11 cellular contexts compared by ENCODE assay signal in the genomic region with DNA sequence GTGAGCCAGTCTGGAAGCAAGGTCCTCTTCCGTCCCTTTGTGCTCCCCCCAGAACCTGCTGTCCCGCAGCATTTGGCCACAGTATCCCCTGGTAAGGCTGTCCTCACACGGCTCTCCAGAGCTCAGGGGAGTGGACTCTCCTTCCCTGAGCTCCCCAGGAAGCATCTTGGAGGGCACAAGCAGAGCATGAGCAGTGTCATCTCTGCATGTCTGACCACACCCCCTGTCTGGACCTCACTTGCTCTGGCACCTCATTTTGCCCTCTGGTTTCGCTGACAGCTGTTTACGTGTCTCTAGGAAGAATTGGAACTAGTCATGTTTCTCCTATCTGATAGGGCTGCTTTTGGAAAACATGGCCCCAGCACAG. TPM values are rescaled to one million over a fixed set of nuclear protein-coding genes. Genes with fewer than 3 reads are reported as not detected.
DNase-seq lines count a peak whose midpoint lies in the region; ATAC-seq and TF ChIP-seq lines count a peak whose summit lies in the region.
"Had no signal": no experiment of that assay in that cellular context is flagged by ENCODE, and none has a peak within 500 bp of the region (broad histone marks: within the 10 kb centered on the region; RNA-seq: fewer than 3 reads in every experiment).

No MANE protein-coding gene starts in this region.

- peaks cover 0 to 41% of the 10 kb centered on the region in 2 donors for H3K4me1 ChIP-seq in right atrium auricular region

- H3K9me3 Mint-ChIP-seq in brain: peaks cover 2 to 8% (median 5%) of the 10 kb centered on the region in 5 experiments
- no peaks in the 10 kb centered on the region for H3K9me3 Mint-ChIP-seq in natural killer cell treated with Interleukin-12 subunit alpha and Interleukin-12 subunit beta and Interleukin-15 and Interleukin-18, amount 100 ng/mL, for 72 hours
- H3K9me3 Mint-ChIP-seq: activated CD4-positive, alpha-beta memory T cell treated with anti-CD3 and anti-CD28 coated beads for 36 hours; naive B cell had no signal

- no peaks in the 10 kb centered on the region for H3K36me3 ChIP-seq in right atrium auricular region

- DNase-seq in right atrium auricular region (ENCODE audit: low spot score) (no peak), Right ventricle myocardium superior (no peak), NOMO-1 (lab: John Stamatoyannopoulos, UW; ENCODE audit: unreplicated experiment in 2 of 2) (no peak), posterior vena cava (ENCODE audit: low spot score) (no peak), NCI-H2081 (lab: John Stamatoyannopoulos, UW) (no peak)
- DNase-seq in natural killer cell treated with Interleukin-12 subunit alpha and Interleukin-12 subunit beta and Interleukin-15 and Interleukin-18, amount 100 ng/mL, for 72 hours (ENCODE audit: low spot score): no peak
- DNase-seq: activated CD4-positive, alpha-beta memory T cell treated with anti-CD3 and anti-CD28 coated beads for 36 hours; naive B cell; stimulated activated CD4-positive, alpha-beta T cell treated with anti-CD3 and anti-CD28 coated beads, Interleukin-4, amount 100 ng/mL, for 24 hours had no signal

- ATAC-seq in Right ventricle myocardium superior (ENCODE audit: poor library complexity): no peak
- peak; percentile 9 to 24 for ATAC-seq in natural killer cell treated with Interleukin-12 subunit alpha and Interleukin-12 subunit beta and Interleukin-15 and Interleukin-18, amount 100 ng/mL, for 72 hours
- no peak for ATAC-seq in HG03175 (IDR thresholded peaks at IDR 0.05; ENCODE audit: unreplicated experiment)

- H3K4me3 ChIP-seq in right atrium auricular region: no peak overlapping the region

- peak overlapping the region; percentile 77 to 88 for H3K27ac ChIP-seq in right atrium auricular region

- peaks cover 27% of the 10 kb centered on the region for H3K4me1 Mint-ChIP-seq in brain
- H3K4me1 Mint-ChIP-seq in natural killer cell treated with Interleukin-12 subunit alpha and Interleukin-12 subunit beta and Interleukin-15 and Interleukin-18, amount 100 ng/mL, for 72 hours (ENCODE audit: low read depth in 2 of 2): peaks cover 54 to 55% of the 10 kb centered on the region in 2 donors

- no peaks in the 10 kb centered on the region for H3K27me3 ChIP-seq in right atrium auricular region

- no peaks in the 10 kb centered on the region for H3K9me3 ChIP-seq in right atrium auricular region

- intact Hi-C loops in Right ventricle myocardium superior (cut with DNase I) (no loop called here), posterior vena cava (cut with DNase I) (loop anchor here in 1 of 2 donors (5.0 kb wide), 1 partner anchor 568 kb away; no protein-coding TSS in a partner anchor)

- no peak for TF ChIP-seq CTCF in right atrium auricular region (IDR thresholded peaks at IDR 0.05)
- no peak for TF ChIP-seq CTCF in brain (conservative IDR thresholded peaks at IDR 0.05)

- peak overlapping the region in 4 of 5 experiments; percentile 5 to 90 (median 50) for H3K27ac Mint-ChIP-seq in brain
- H3K27ac Mint-ChIP-seq in natural killer cell treated with Interleukin-12 subunit alpha and Interleukin-12 subunit beta and Interleukin-15 and Interleukin-18, amount 100 ng/mL, for 72 hours: peak overlapping the region; percentile 91 to 94

- H3K27me3 Mint-ChIP-seq in brain: peaks cover 3% of the 10 kb centered on the region
- no peaks in the 10 kb centered on the region for H3K27me3 Mint-ChIP-seq in natural killer cell treated with Interleukin-12 subunit alpha and Interleukin-12 subunit beta and Interleukin-15 and Interleukin-18, amount 100 ng/mL, for 72 hours
- H3K27me3 Mint-ChIP-seq: activated CD4-positive, alpha-beta memory T cell treated with anti-CD3 and anti-CD28 coated beads for 36 hours; naive B cell had no signal

- no peak overlapping the region for H3K4me3 Mint-ChIP-seq in brain
- H3K4me3 Mint-ChIP-seq in natural killer cell treated with Interleukin-12 subunit alpha and Interleukin-12 subunit beta and Interleukin-15 and Interleukin-18, amount 100 ng/mL, for 72 hours: peak overlapping the region; percentile 80
- H3K4me3 Mint-ChIP-seq: activated CD4-positive, alpha-beta memory T cell treated with anti-CD3 and anti-CD28 coated beads for 36 hours had no signal

- H3K36me3 Mint-ChIP-seq in brain: peaks cover 22% of the 10 kb centered on the region
- H3K36me3 Mint-ChIP-seq in natural killer cell treated with Interleukin-12 subunit alpha and Interleukin-12 subunit beta and Interleukin-15 and Interleukin-18, amount 100 ng/mL, for 72 hours: peaks cover 22% of the 10 kb centered on the region

RNA-seq across cellular contexts. Expression of a gene that starts 15.5 kb away (rescaled TPM):
- 10 to 100 TPM; 12.1 to 14.1 TPM for total RNA-seq in right atrium auricular region
- total RNA-seq in Right ventricle myocardium superior: 10.7 TPM
- polyA plus RNA-seq in brain (ENCODE audit: insufficient read depth, low read depth, low replicate concordance): 30.1 TPM
- total RNA-seq in natural killer cell treated with Interleukin-12 subunit alpha and Interleukin-12 subunit beta and Interleukin-15 and Interleukin-18, amount 100 ng/mL, for 72 hours: 10 to 100 TPM; 32.8 to 46.7 TPM
- 10 to 100 TPM; 11.3 to 14.3 TPM for total RNA-seq in posterior vena cava

RNA-seq across cellular contexts. Expression of a gene that starts 36.1 kb away (rescaled TPM):
- 100 to 1,000 TPM in 1 of 2 donors, 10 to 100 TPM in 1; 67.5 to 103 TPM for total RNA-seq in right atrium auricular region
- 36.5 TPM for total RNA-seq in Right ventricle myocardium superior
- polyA plus RNA-seq in brain (ENCODE audit: insufficient read depth, low read depth, low replicate concordance): 43.9 TPM
- 10 to 100 TPM; 60.4 to 60.9 TPM for total RNA-seq in natural killer cell treated with Interleukin-12 subunit alpha and Interleukin-12 subunit beta and Interleukin-15 and Interleukin-18, amount 100 ng/mL, for 72 hours
- total RNA-seq in posterior vena cava: 10 to 100 TPM; 36.8 to 44.6 TPM

RNA-seq across cellular contexts. Expression of a gene that starts 36.5 kb away (rescaled TPM):
- total RNA-seq in right atrium auricular region (1 to 10 TPM; 6.3 to 7.4 TPM), Right ventricle myocardium superior (7.2 TPM), posterior vena cava (10 to 100 TPM in 1 of 2 donors, 1 to 10 TPM in 1; 7.7 to 12.5 TPM)
- polyA plus RNA-seq in brain (ENCODE audit: insufficient read depth, low read depth, low replicate concordance): 9.3 TPM
- 10 to 100 TPM; 19.8 to 19.9 TPM for total RNA-seq in natural killer cell treated with Interleukin-12 subunit alpha and Interleukin-12 subunit beta and Interleukin-15 and Interleukin-18, amount 100 ng/mL, for 72 hours

RNA-seq across cellular contexts. Expression of a gene that starts 50.4 kb away (rescaled TPM):
- 10 to 100 TPM; 19.1 to 26.6 TPM for total RNA-seq in right atrium auricular region
- total RNA-seq in Right ventricle myocardium superior: 30.3 TPM
- 53.2 TPM for polyA plus RNA-seq in brain (ENCODE audit: insufficient read depth, low read depth, low replicate concordance)
- 10 to 100 TPM; 39.7 to 79.6 TPM for total RNA-seq in natural killer cell treated with Interleukin-12 subunit alpha and Interleukin-12 subunit beta and Interleukin-15 and Interleukin-18, amount 100 ng/mL, for 72 hours
- total RNA-seq in posterior vena cava: 10 to 100 TPM; 10.3 to 16.1 TPM

RNA-seq across cellular contexts. Expression of a gene that starts 50.7 kb away (rescaled TPM):
- total RNA-seq in right atrium auricular region (10 to 100 TPM; 70.3 to 91.9 TPM), Right ventricle myocardium superior (57.4 TPM), posterior vena cava (10 to 100 TPM; 79.7 to 82.0 TPM)
- 111 TPM for polyA plus RNA-seq in brain (ENCODE audit: insufficient read depth, low read depth, low replicate concordance)
- total RNA-seq in natural killer cell treated with Interleukin-12 subunit alpha and Interleukin-12 subunit beta and Interleukin-15 and Interleukin-18, amount 100 ng/mL, for 72 hours: 100 to 1,000 TPM; 197 to 213 TPM

Comparison
In these comparisons a context has a peak if more than half of its experiments do, and no peak if none do; other contexts are left out.
1. ATAC-seq: peak in natural killer cell treated with Interleukin-12 subunit alpha and Interleukin-12 subunit beta and Interleukin-15 and Interleukin-18, amount 100 ng/mL, for 72 hours (2 of 2); none in Right ventricle myocardium superior (single experiment) and HG03175 (single experiment).